In the genomic region with DNA sequence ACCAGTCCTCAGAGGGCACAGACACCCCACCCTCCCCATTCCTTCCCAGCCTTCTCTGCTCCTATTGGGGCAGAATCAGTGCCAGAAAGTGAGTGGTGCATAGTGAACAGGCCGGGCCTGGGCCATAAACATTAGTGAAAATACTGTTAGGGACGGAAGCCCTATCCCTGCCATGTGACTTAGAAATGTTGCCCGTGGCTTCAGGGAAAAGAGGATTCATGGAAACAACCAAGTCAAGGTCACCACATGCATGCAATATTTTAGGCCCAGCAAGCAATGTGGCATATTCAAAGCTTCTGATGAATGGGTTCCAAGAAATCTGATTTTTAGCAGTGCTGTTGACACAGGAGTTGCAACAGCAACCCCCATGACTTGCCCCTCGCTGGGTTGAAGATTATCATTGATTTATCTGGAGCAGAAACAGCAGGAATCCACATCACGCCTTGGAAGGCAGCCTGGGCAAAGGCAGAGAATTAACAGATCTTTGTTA, we compare ENCODE assay signal across 21 cellular contexts. TPM values are rescaled to one million over a fixed set of nuclear protein-coding genes. Genes with fewer than 3 reads are reported as not detected.
DNase-seq lines count a peak whose midpoint lies in the region; ATAC-seq and TF ChIP-seq lines count a peak whose summit lies in the region.
"Had no signal": no experiment of that assay in that cellular context is flagged by ENCODE, and none has a peak within 500 bp of the region (broad histone marks: within the 10 kb centered on the region; RNA-seq: fewer than 3 reads in every experiment).

No MANE protein-coding gene starts in this region.

- H3K4me1 ChIP-seq in cardiac muscle cell (ENCODE audit: low read depth) (peaks cover 79% of the 10 kb centered on the region), liver (ENCODE audit: control insufficient read depth in 4 of 4, insufficient read depth in 4 of 4, low read length in 3 of 4) (peaks cover 0 to 12% (median 3%) of the 10 kb centered on the region in 4 donors), subcutaneous abdominal adipose tissue (ENCODE audit: control insufficient read depth in 5 of 5, insufficient read depth in 5 of 5, low read length in 5 of 5) (peaks cover 0 to 21% (median 5%) of the 10 kb centered on the region in 5 donors), Caco-2 (no peaks in the 10 kb centered on the region)
- H3K4me1 ChIP-seq: breast epithelium had no signal

- DNase-seq in cardiac muscle cell (ENCODE audit: low read depth in 1 of 2, low spot score in 1 of 2) (peak in 1 of 2 donors; percentile 61), left ventricle myocardium superior (no peak), SK-N-MC (ENCODE audit: low read depth, low spot score) (peak; percentile 47), HUDEP-2 (lab: John Stamatoyannopoulos, UW; ENCODE audit: unreplicated experiment in 76 of 76) (no peak), activated T-cell treated with anti-CD3 and anti-CD28 coated beads for 4 hours (no peak), Caco-2 (no peak)
- DNase-seq: 8988T; activated CD8-positive, alpha-beta memory T cell treated with anti-CD3 and anti-CD28 coated beads, Interleukin-2, amount 50 U/mL, for 48 hours; DND-41; head of caudate nucleus; stimulated activated CD4-positive, alpha-beta T cell treated with anti-CD3 and anti-CD28 coated beads, Interleukin-4, amount 100 ng/mL, for 1 hour; stimulated activated naive CD4-positive, alpha-beta T cell treated with Interleukin-2 at 50 U/mL for 16 hours; WERI-Rb-1 had no signal

- H3K4me3 ChIP-seq in cardiac muscle cell (no peak overlapping the region), SK-N-MC (peak overlapping the region; percentile 12; the same call in 1 of the 2 replicates), liver (ENCODE audit: low read depth in 1 of 3, low read length in 3 of 3) (no peak overlapping the region), subcutaneous abdominal adipose tissue (ENCODE audit: low read depth in 1 of 5, low read length in 5 of 5) (no peak overlapping the region), Caco-2 (ENCODE audit: low read depth, low read length) (no peak overlapping the region)
- H3K4me3 ChIP-seq: breast epithelium, coronary artery, GM12878, tibial nerve had no signal

- 38% methylated on average over 5 of the region's 5 CpGs for WGBS in liver

- no peak overlapping the region for H3K27ac Mint-ChIP-seq in Caco-2 (ENCODE audit: unreplicated experiment)

- no peak for TF ChIP-seq RAD21 in liver (IDR thresholded peaks at IDR 0.05)

- no peak for ATAC-seq in left ventricle myocardium superior
- ATAC-seq: GM12878, left lobe of liver had no signal

- no peaks in the 10 kb centered on the region for H3K9me3 Mint-ChIP-seq in Caco-2 (ENCODE audit: unreplicated experiment)

- H3K9me3 ChIP-seq in cardiac muscle cell (ENCODE audit: low read depth) (no peaks in the 10 kb centered on the region), SK-N-MC (ENCODE audit: low read depth, low read length) (no peaks in the 10 kb centered on the region), liver (ENCODE audit: control insufficient read depth in 4 of 4, low read length in 3 of 4) (no peaks in the 10 kb centered on the region), subcutaneous abdominal adipose tissue (ENCODE audit: control insufficient read depth in 5 of 5, low read length in 5 of 5) (no peaks in the 10 kb centered on the region), Caco-2 (no peaks in the 10 kb centered on the region)
- H3K9me3 ChIP-seq: breast epithelium, neutrophil, tibial nerve had no signal

- POLR2A ChIA-PET in Caco-2 (lab: Charles Lee): no interaction called here

- H3K36me3 ChIP-seq in cardiac muscle cell: no peaks in the 10 kb centered on the region
- no peaks in the 10 kb centered on the region for H3K36me3 ChIP-seq in SK-N-MC (ENCODE audit: insufficient read depth, low read length)
- H3K36me3 ChIP-seq in liver (ENCODE audit: control insufficient read depth in 4 of 4, insufficient read depth in 3 of 4, low read depth in 1 of 4, low read length in 3 of 4): no peaks in the 10 kb centered on the region
- H3K36me3 ChIP-seq in subcutaneous abdominal adipose tissue (ENCODE audit: control insufficient read depth in 5 of 5, insufficient read depth in 5 of 5, low read length in 5 of 5): no peaks in the 10 kb centered on the region
- no peaks in the 10 kb centered on the region for H3K36me3 ChIP-seq in Caco-2 (ENCODE audit: control insufficient read depth, insufficient read depth, low read length)
- H3K36me3 ChIP-seq: breast epithelium, neutrophil, tibial nerve, WERI-Rb-1 had no signal

- H3K4me1 Mint-ChIP-seq in Caco-2 (ENCODE audit: low read depth, unreplicated experiment): peaks cover 12% of the 10 kb centered on the region

- no peaks in the 10 kb centered on the region for H3K36me3 Mint-ChIP-seq in Caco-2 (ENCODE audit: insufficient read depth, unreplicated experiment)

- H3K9ac ChIP-seq in SK-N-MC (ENCODE audit: insufficient read length): no peak overlapping the region
- no peak overlapping the region for H3K9ac ChIP-seq in liver (ENCODE audit: low read depth in 1 of 2, low read length in 2 of 2)
- H3K9ac ChIP-seq in subcutaneous abdominal adipose tissue (ENCODE audit: low read length in 5 of 5): no peak overlapping the region

- CTCF ChIA-PET in Caco-2 (lab: Charles Lee): no interaction called here

- no peaks in the 10 kb centered on the region for H3K27me3 ChIP-seq in cardiac muscle cell
- no peaks in the 10 kb centered on the region for H3K27me3 ChIP-seq in liver (ENCODE audit: control insufficient read depth in 4 of 4, insufficient read depth in 4 of 4, low read length in 3 of 4)
- no peaks in the 10 kb centered on the region for H3K27me3 ChIP-seq in subcutaneous abdominal adipose tissue (ENCODE audit: control insufficient read depth in 5 of 5, insufficient read depth in 4 of 5, low read length in 5 of 5)
- no peaks in the 10 kb centered on the region for H3K27me3 ChIP-seq in Caco-2 (replicated peaks; ENCODE audit: control insufficient read depth, insufficient read depth, low read length)
- H3K27me3 ChIP-seq: breast epithelium, neutrophil, tibial nerve had no signal

- TF ChIP-seq CTCF in cardiac muscle cell (IDR thresholded peaks at IDR 0.05; ENCODE audit: low read depth, low read length) (no peak), liver (IDR thresholded peaks at IDR 0.05; ENCODE audit: low read depth, low read length, missing input control) (no peak), Caco-2 (IDR thresholded peaks at IDR 0.05; ENCODE audit: insufficient read depth in 1 of 2, low read depth in 1 of 2, low read length in 1 of 2, severe bottlenecking in 1 of 2, unreplicated experiment in 1 of 2) (no peak)

- peak overlapping the region; percentile 97 for H3K27ac ChIP-seq in cardiac muscle cell
- H3K27ac ChIP-seq in SK-N-MC: peak overlapping the region; percentile 69
- H3K27ac ChIP-seq in liver (ENCODE audit: low read depth in 1 of 2, low read length in 2 of 2): no peak overlapping the region
- H3K27ac ChIP-seq in subcutaneous abdominal adipose tissue (ENCODE audit: low read depth, low read length): peak overlapping the region; percentile 26
- H3K27ac ChIP-seq: breast epithelium, coronary artery, neutrophil, tibial nerve, WERI-Rb-1 had no signal

- H3K27me3 Mint-ChIP-seq in Caco-2 (ENCODE audit: insufficient read depth, unreplicated experiment): no peaks in the 10 kb centered on the region

- H3K4me3 Mint-ChIP-seq in Caco-2 (ENCODE audit: unreplicated experiment): no peak overlapping the region

- no TSS peak for BruUV-seq in Caco-2 (replicated peaks; lab: Mats Ljungman, UMichigan)

- intact Hi-C loops in left ventricle myocardium superior (cut with micrococcal nuclease): no loop called here
- intact Hi-C loops in Caco-2 (cut with micrococcal nuclease; ENCODE audit: unreplicated experiment): no loop called here

TF ChIP-seq in liver, 16 proteins besides CTCF, POLR2A, EP300 and RAD21:
- TF ChIP-seq HNF4A (conservative IDR thresholded peaks at IDR 0.05) (peak in 1 of 2 donors; percentile 14), RXRA (IDR thresholded peaks at IDR 0.05) (no peak), EGR1 (IDR thresholded peaks at IDR 0.05; ENCODE audit: low read depth in 2 of 2) (no peak), FOXA2 (IDR thresholded peaks at IDR 0.05) (peak; percentile 19), SP1 (IDR thresholded peaks at IDR 0.05) (peak; percentile 18), HNF4G (IDR thresholded peaks at IDR 0.05) (no peak), JUND (IDR thresholded peaks at IDR 0.05) (no peak)
- TF ChIP-seq, protein P1, sequence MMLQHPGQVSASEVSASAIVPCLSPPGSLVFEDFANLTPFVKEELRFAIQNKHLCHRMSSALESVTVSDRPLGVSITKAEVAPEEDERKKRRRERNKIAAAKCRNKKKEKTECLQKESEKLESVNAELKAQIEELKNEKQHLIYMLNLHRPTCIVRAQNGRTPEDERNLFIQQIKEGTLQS (IDR thresholded peaks at IDR 0.05): no peak
TF ChIP-seq in liver: peak in this region for 3.

RNA-seq across cellular contexts. Expression of a gene that starts 52.3 kb away (rescaled TPM):
- 142 and 223 TPM in 2 replicates for total RNA-seq in cardiac muscle cell
- polyA plus RNA-seq in cardiac muscle cell: 87.6 and 101 TPM in 2 replicates
- 30.7 TPM for total RNA-seq in left ventricle myocardium superior
- 100 to 1,000 TPM in 1 of 2 donors, 10 to 100 TPM in 1; 83.7 to 163 TPM for total RNA-seq in liver
- polyA plus RNA-seq in liver: 100 to 1,000 TPM in 1 of 2 donors, 10 to 100 TPM in 1; 22.7 to 106 TPM
- total RNA-seq in Caco-2 (2022): 108 and 114 TPM in 2 replicates

Comparison
In these comparisons a context has a peak if more than half of its experiments do, and no peak if none do; other contexts are left out.
1. H3K27ac ChIP-seq: peak in cardiac muscle cell (single experiment), SK-N-MC (single experiment) and subcutaneous abdominal adipose tissue (single experiment); none in liver (0 of 2).